ENCODE assay signal across 25 cellular contexts in the genomic region with DNA sequence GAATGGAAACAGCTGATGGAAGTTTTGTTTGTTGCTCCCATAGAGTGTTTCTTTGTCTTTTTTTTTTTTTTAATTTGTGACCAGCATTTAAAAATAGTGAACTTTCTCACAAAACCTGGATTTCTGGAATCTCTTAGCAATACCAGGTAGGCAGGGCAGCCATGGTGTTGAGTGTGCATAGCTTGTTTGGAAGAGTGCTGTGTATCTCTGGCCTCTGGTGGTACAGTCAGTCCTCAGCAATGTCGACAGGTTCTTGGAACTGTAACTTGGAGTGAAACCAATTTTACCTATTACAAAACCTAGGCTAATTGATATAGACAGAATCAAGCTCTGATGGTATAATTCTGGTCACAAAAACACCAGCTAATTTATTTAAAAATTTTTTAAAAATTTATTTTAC. TPM values are rescaled to one million over a fixed set of nuclear protein-coding genes. Genes with fewer than 3 reads are reported as not detected.
DNase-seq lines count a peak whose midpoint lies in the region; ATAC-seq, FAIRE-seq and TF ChIP-seq lines count a peak whose summit lies in the region.
"Had no signal": no experiment of that assay in that cellular context is flagged by ENCODE, and none has a peak within 500 bp of the region (broad histone marks: within the 10 kb centered on the region; RNA-seq: fewer than 3 reads in every experiment).

No MANE protein-coding gene starts in this region.

- no peaks in the 10 kb centered on the region for H3K36me3 Mint-ChIP-seq in MCF 10A (ENCODE audit: insufficient read depth, unreplicated experiment)
- H3K36me3 Mint-ChIP-seq: CD14-positive monocyte; CD4-positive, alpha-beta memory T cell had no signal

- 6% methylated on average over 1 of the region's 1 CpG for WGBS in mammary epithelial cell (ENCODE audit: low coverage, missing lambda C conversion rate)
- 20 to 58% (median 24%) methylated on average over 1 of the region's 1 CpG for WGBS in psoas muscle, 3 donors

- H3K27me3 ChIP-seq in mammary epithelial cell (ENCODE audit: insufficient read depth, low read length) (no peaks in the 10 kb centered on the region), bronchial epithelial cell (ENCODE audit: control insufficient read depth, insufficient read depth, low read length) (no peaks in the 10 kb centered on the region), foreskin keratinocyte (no peaks in the 10 kb centered on the region), psoas muscle (ENCODE audit: insufficient read depth in 3 of 3, low read length in 2 of 3) (no peaks in the 10 kb centered on the region), Peyer's patch (no peaks in the 10 kb centered on the region), brain microvascular endothelial cell (replicated peaks) (no peaks in the 10 kb centered on the region)
- H3K27me3 ChIP-seq: BLaER1 had no signal

- in situ Hi-C loops in mammary epithelial cell (cut with MboI; ENCODE audit: low sequenced_read_pairs in 2 of 2) (no loop called here), brain microvascular endothelial cell (cut with HindIII; ENCODE audit: low pct_ligation_motif_present, low sequenced_read_pairs) (no loop called here)

- TF ChIP-seq POLR2A in Peyer's patch (IDR thresholded peaks at IDR 0.05) = no peak

- no peak overlapping the region for H3K9ac ChIP-seq in mammary epithelial cell (ENCODE audit: insufficient read depth, low read length)
- H3K9ac ChIP-seq: BLaER1 had no signal

- intact Hi-C loops in MCF 10A (cut with micrococcal nuclease) = no loop called here
- intact Hi-C loops in mammary epithelial cell (cut with micrococcal nuclease) = no loop called here
- intact Hi-C loops in psoas muscle (cut with DNase I) = no loop called here

- TF ChIP-seq CTCF in MCF 10A (IDR thresholded peaks at IDR 0.05; ENCODE audit: unreplicated experiment) = no peak
- no peak for TF ChIP-seq CTCF in mammary epithelial cell (conservative IDR thresholded peaks at IDR 0.05 in 1 of 2, IDR thresholded peaks at IDR 0.05 in 1 of 2; ENCODE audit: extremely low read depth in 1 of 2, insufficient read depth in 1 of 2, low read depth in 1 of 2, low read length in 2 of 2)
- TF ChIP-seq CTCF in bronchial epithelial cell (IDR thresholded peaks at IDR 0.05; ENCODE audit: insufficient read depth, low read length, severe bottlenecking) = no peak
- TF ChIP-seq CTCF in foreskin keratinocyte (conservative IDR thresholded peaks at IDR 0.05) = no peak
- no peak for TF ChIP-seq CTCF in psoas muscle (IDR thresholded peaks at IDR 0.05)
- no peak for TF ChIP-seq CTCF in Peyer's patch (IDR thresholded peaks at IDR 0.05)
- no peak for TF ChIP-seq CTCF in brain microvascular endothelial cell (IDR thresholded peaks at IDR 0.05; ENCODE audit: low read depth, low read length, missing control alignments)

- no peak overlapping the region for H3K27ac Mint-ChIP-seq in MCF 10A (ENCODE audit: low read depth, unreplicated experiment)
- H3K27ac Mint-ChIP-seq: CD14-positive monocyte; CD4-positive, alpha-beta memory T cell; GM23338; HFFc6 had no signal

- H3K27ac ChIP-seq in mammary epithelial cell (ENCODE audit: insufficient read depth, low read depth, low read length) (no peak overlapping the region), foreskin keratinocyte (no peak overlapping the region), psoas muscle (no peak overlapping the region), Peyer's patch (no peak overlapping the region), brain microvascular endothelial cell (no peak overlapping the region)
- H3K27ac ChIP-seq: 22Rv1, BLaER1, HL-60 had no signal

- H3K4me1 Mint-ChIP-seq in MCF 10A (ENCODE audit: insufficient read depth, unreplicated experiment) = no peaks in the 10 kb centered on the region
- H3K4me1 Mint-ChIP-seq: CD14-positive monocyte; CD4-positive, alpha-beta memory T cell had no signal

- no peaks in the 10 kb centered on the region for H4K20me1 ChIP-seq in mammary epithelial cell (ENCODE audit: insufficient read depth, low read length)
- H4K20me1 ChIP-seq: BLaER1 had no signal

- no peak overlapping the region for H3K4me2 ChIP-seq in mammary epithelial cell (ENCODE audit: insufficient read depth, low read depth, low read length)
- H3K4me2 ChIP-seq: BLaER1, GM23338 had no signal

- H3K9me3 ChIP-seq in mammary epithelial cell (replicated peaks; ENCODE audit: insufficient read depth, low read length) (no peaks in the 10 kb centered on the region), psoas muscle (no peaks in the 10 kb centered on the region), Peyer's patch (no peaks in the 10 kb centered on the region)
- H3K9me3 ChIP-seq: BLaER1 had no signal

- H3K9me3 Mint-ChIP-seq in MCF 10A (ENCODE audit: unreplicated experiment) = no peaks in the 10 kb centered on the region
- H3K9me3 Mint-ChIP-seq: GM23338 had no signal

- H3K79me2 ChIP-seq in mammary epithelial cell (ENCODE audit: insufficient read depth, low read length) = no peaks in the 10 kb centered on the region

- H3K4me3 ChIP-seq in mammary epithelial cell (replicated peaks in 1 of 3; ENCODE audit: insufficient read depth in 1 of 3, low read depth in 2 of 3, low read length in 3 of 3) = no peak overlapping the region
- H3K4me3 ChIP-seq in bronchial epithelial cell (ENCODE audit: low read depth, low read length) = no peak overlapping the region
- H3K4me3 ChIP-seq in psoas muscle = no peak overlapping the region
- H3K4me3 ChIP-seq in Peyer's patch = no peak overlapping the region
- no peak overlapping the region for H3K4me3 ChIP-seq in brain microvascular endothelial cell (ENCODE audit: low read depth, low read length)
- H3K4me3 ChIP-seq: BLaER1, GM23338 had no signal

- POLR2A ChIA-PET in MCF 10A (lab: Yijun Ruan, JAX) = interaction anchor here (0.6 to 1.0 kb wide), 3 partner anchors 10 to 29 kb away, joined by 3 to 6 read pairs (median 4); no protein-coding TSS in a partner anchor

- dilution Hi-C loops in mammary epithelial cell (cut with HindIII; ENCODE audit: low sequenced_read_pairs) = no loop called here

- H3K27me3 Mint-ChIP-seq in MCF 10A (ENCODE audit: insufficient read depth, unreplicated experiment) = peaks cover 18% of the 10 kb centered on the region

- DNase-seq in MCF 10A (ENCODE audit: unreplicated experiment) (peak; percentile 14), mammary epithelial cell (no peak), bronchial epithelial cell (ENCODE audit: low read depth) (peak; percentile 22), foreskin keratinocyte (peak in 1 of 2 donors; percentile 13), psoas muscle (no peak), Peyer's patch (no peak), brain microvascular endothelial cell (no peak)
- DNase-seq: CD4-positive, alpha-beta memory T cell; DMS153; DMS79; GDM1; H7; HFFc6 had no signal

- H3K4me1 ChIP-seq in mammary epithelial cell (ENCODE audit: insufficient read depth, low read length) (no peaks in the 10 kb centered on the region), foreskin keratinocyte (no peaks in the 10 kb centered on the region), psoas muscle (no peaks in the 10 kb centered on the region), Peyer's patch (no peaks in the 10 kb centered on the region)

- no peak overlapping the region for H2AFZ ChIP-seq in mammary epithelial cell (ENCODE audit: low read depth, low read length)
- H2AFZ ChIP-seq: GM23338 had no signal

- no peak overlapping the region for H3K4me3 Mint-ChIP-seq in MCF 10A (ENCODE audit: unreplicated experiment)
- H3K4me3 Mint-ChIP-seq: CD14-positive monocyte; CD4-positive, alpha-beta memory T cell; GM23338; HFFc6 had no signal

- peak; percentile 27 for ATAC-seq in foreskin keratinocyte
- peak in 3 of 4 donors; percentile 54 to 77 (median 58) for ATAC-seq in psoas muscle
- ATAC-seq: GM23338, HCT116 had no signal

- BruUV-seq in MCF 10A (replicated peaks; lab: Mats Ljungman, UMichigan) (no TSS peak), mammary epithelial cell (replicated peaks; lab: Mats Ljungman, UMichigan) (no TSS peak)

- H3K36me3 ChIP-seq in mammary epithelial cell (ENCODE audit: insufficient read depth, low read length) = no peaks in the 10 kb centered on the region
- H3K36me3 ChIP-seq in bronchial epithelial cell (ENCODE audit: control insufficient read depth, insufficient read depth, low read length) = no peaks in the 10 kb centered on the region
- no peaks in the 10 kb centered on the region for H3K36me3 ChIP-seq in psoas muscle (ENCODE audit: insufficient read depth in 1 of 2, low read depth in 1 of 2)
- no peaks in the 10 kb centered on the region for H3K36me3 ChIP-seq in Peyer's patch
- H3K36me3 ChIP-seq in brain microvascular endothelial cell (replicated peaks) = no peaks in the 10 kb centered on the region
- H3K36me3 ChIP-seq: BLaER1 had no signal

- no peak for FAIRE-seq in bronchial epithelial cell (lab: Jason Lieb, UNC)
- FAIRE-seq: GM12892, GM18507 had no signal

- CTCF ChIA-PET in MCF 10A (lab: Yijun Ruan, JAX) (interaction anchor here (0.9 to 1.3 kb wide), 3 partner anchors 19 to 57 kb away, joined by 3 to 4 read pairs (median 3); no protein-coding TSS in a partner anchor), mammary epithelial cell (lab: Charles Lee; ENCODE audit: low non-redundant PET) (no interaction called here)

RNA-seq across cellular contexts. Expression of gene AADACL3, which starts 6.7 kb away (rescaled TPM):
- total RNA-seq in MCF 10A (2022) = not detected in 2 replicates
- total RNA-seq in mammary epithelial cell = not detected
- not detected for polyA plus RNA-seq in mammary epithelial cell
- not detected for polyA minus RNA-seq in mammary epithelial cell
- total RNA-seq in bronchial epithelial cell = under 0.01 TPM in 1 of 2 replicates, not detected in the other
- total RNA-seq in foreskin keratinocyte = not detected in 2 replicates
- polyA plus RNA-seq in foreskin keratinocyte = not detected in 2 replicates
- not detected for total RNA-seq in psoas muscle
- not detected for polyA plus RNA-seq in psoas muscle
- total RNA-seq in Peyer's patch = not detected
- total RNA-seq: A673; CD4-positive, alpha-beta memory T cell; Daoy; HFFc6; HT1080 had no signal
- polyA plus RNA-seq: AG04450; CD14-positive monocyte; CD4-positive, alpha-beta memory T cell had no signal

RNA-seq across cellular contexts. Expression of gene CFAP107, which starts 23.4 kb away (rescaled TPM):
- total RNA-seq in MCF 10A (2022) (not detected in 2 replicates), mammary epithelial cell (not detected), bronchial epithelial cell (not detected in 2 replicates), foreskin keratinocyte (not detected in 2 replicates), psoas muscle (not detected), Peyer's patch (not detected)
- polyA plus RNA-seq in mammary epithelial cell (not detected), foreskin keratinocyte (not detected in 2 replicates), psoas muscle (under 1 TPM in 1 of 3 donors, not detected in 2; 0.04 TPM)
- polyA minus RNA-seq in mammary epithelial cell = not detected
- total RNA-seq: A673; CD4-positive, alpha-beta memory T cell; Daoy; H7; HFFc6; HT1080 had no signal
- polyA plus RNA-seq: AG04450; CD14-positive monocyte; CD4-positive, alpha-beta memory T cell; GM23338 had no signal

RNA-seq across cellular contexts. Expression of gene PRAMEF12, which starts 50.9 kb away (rescaled TPM):
- not detected in 2 replicates for total RNA-seq in MCF 10A (2022)
- total RNA-seq in mammary epithelial cell = not detected
- 0.06 TPM for polyA plus RNA-seq in mammary epithelial cell
- not detected for polyA minus RNA-seq in mammary epithelial cell
- total RNA-seq in bronchial epithelial cell = not detected in 2 replicates
- total RNA-seq in foreskin keratinocyte = not detected in 2 replicates
- not detected in 2 replicates for polyA plus RNA-seq in foreskin keratinocyte
- total RNA-seq in psoas muscle = not detected
- polyA plus RNA-seq in psoas muscle = not detected
- total RNA-seq in Peyer's patch = not detected
- total RNA-seq: A673; CD4-positive, alpha-beta memory T cell; Daoy; GM23338; H7; HFFc6; HT1080 had no signal
- polyA plus RNA-seq: AG04450; CD14-positive monocyte; CD4-positive, alpha-beta memory T cell; GM23338 had no signal

Comparison
In these comparisons a context has a peak if more than half of its experiments do, and no peak if none do; other contexts are left out.
1. DNase-seq: peak in MCF 10A (single experiment) and bronchial epithelial cell (single experiment); none in mammary epithelial cell (single experiment), psoas muscle (0 of 2), Peyer's patch (0 of 3) and brain microvascular endothelial cell (single experiment).